In genomic region chr11:35040221-35040942, GRCh38 we compare ENCODE assay signal across 1 cellular context.
TF ChIP-seq lines count a peak whose summit lies in the region.

No MANE protein-coding gene starts in this region.

TF ChIP-seq in K562, 482 proteins besides CTCF, POLR2A, EP300 and RAD21 (continued from another document and continues in another):
- TF ChIP-seq PATZ1 (CRISPR knock-in tag; IDR thresholded peaks at IDR 0.05; ENCODE audit: borderline replicate concordance) (no peak), RCOR1 (IDR thresholded peaks at IDR 0.05; ENCODE audit: borderline replicate concordance in 1 of 2, low read depth in 2 of 2, low read length in 2 of 2) (peak in 1 of 2 experiments; percentile 30; a peak in 1 of 4 replicates), ZNF699 (CRISPR knock-in tag; IDR thresholded peaks at IDR 0.05; ENCODE audit: insufficient replicate concordance) (no peak), KLF16 (IDR thresholded peaks at IDR 0.05) (no peak), HNRNPLL (IDR thresholded peaks at IDR 0.05; ENCODE audit: low read depth, low read length, poor library complexity, severe bottlenecking) (no peak), ZNF589 (CRISPR knock-in tag; IDR thresholded peaks at IDR 0.05; ENCODE audit: low read depth) (peak; percentile 70), WHSC1 (IDR thresholded peaks at IDR 0.05; ENCODE audit: low read length) (no peak), ZNF217 (CRISPR knock-in tag; IDR thresholded peaks at IDR 0.05) (no peak), SETDB1 (IDR thresholded peaks at IDR 0.05; ENCODE audit: low read length) (no peak), NEUROD1 (IDR thresholded peaks at IDR 0.05; ENCODE audit: borderline replicate concordance, low read depth, low read length, partially characterized antibody) (peak; percentile 48), GATA2 (CRISPR knock-in tag; IDR thresholded peaks at IDR 0.05) (0 out of 2 replicates have a peak, but pooled peaks have one; percentile 14), KHSRP (IDR thresholded peaks at IDR 0.05) (no peak), NCOA2 (IDR thresholded peaks at IDR 0.05; ENCODE audit: partially characterized antibody in 2 of 2) (no peak), DIDO1 (tag; IDR thresholded peaks at IDR 0.05; ENCODE audit: low read depth) (0 out of 2 replicates have a peak, but pooled peaks have one; percentile 53), SRSF1 (IDR thresholded peaks at IDR 0.05; ENCODE audit: low read depth, low read length) (no peak), NKRF (IDR thresholded peaks at IDR 0.05; ENCODE audit: borderline replicate concordance) (no peak), HNRNPH1 (optimal IDR thresholded peaks at IDR 0.05; ENCODE audit: low read depth, low read length) (no peak), ZNF695 (CRISPR knock-in tag; IDR thresholded peaks at IDR 0.05) (no peak), ATF4 (CRISPR knock-in tag; IDR thresholded peaks at IDR 0.05) (no peak), ZBTB33 (CRISPR knock-in tag; IDR thresholded peaks at IDR 0.05) (no peak), TAL1 (IDR thresholded peaks at IDR 0.05) (no peak), SMARCC2 (IDR thresholded peaks at IDR 0.05; ENCODE audit: low read depth) (0 out of 2 replicates have a peak, but pooled peaks have one; percentile 55), STAT6 (CRISPR knock-in tag; IDR thresholded peaks at IDR 0.05) (no peak), SP1 (CRISPR knock-in tag; IDR thresholded peaks at IDR 0.05) (no peak), RBBP5 (IDR thresholded peaks at IDR 0.05; ENCODE audit: borderline replicate concordance, insufficient read depth, low read length, poor library complexity, severe bottlenecking) (no peak), ID3 (CRISPR knock-in tag; IDR thresholded peaks at IDR 0.05) (no peak), ID3 (tag; IDR thresholded peaks at IDR 0.05) (no peak), CHCHD3 (CRISPR knock-in tag; IDR thresholded peaks at IDR 0.05) (no peak), KAT7 (CRISPR knock-in tag; IDR thresholded peaks at IDR 0.05; ENCODE audit: borderline replicate concordance) (no peak), GABPA (tag; conservative IDR thresholded peaks at IDR 0.05; ENCODE audit: low read depth) (0 out of 2 replicates have a peak, but pooled peaks have one; percentile 26), SMAD2 (IDR thresholded peaks at IDR 0.05; ENCODE audit: low read depth, low read length) (no peak), MCM5 (IDR thresholded peaks at IDR 0.05; ENCODE audit: low read depth) (no peak), SMARCA4 (IDR thresholded peaks at IDR 0.05) (peak; percentile 77), CREM (IDR thresholded peaks at IDR 0.05; ENCODE audit: low read depth) (peak; percentile 20; the same call in 1 of the 2 replicates), ZBTB40 (IDR thresholded peaks at IDR 0.05) (no peak), ZBTB40 (CRISPR knock-in tag; IDR thresholded peaks at IDR 0.05) (no peak), NFATC3 (IDR thresholded peaks at IDR 0.05) (no peak; the same call in 1 of the 2 replicates), HCFC1 (IDR thresholded peaks at IDR 0.05; ENCODE audit: low read depth, low read length) (no peak), ZNF143 (CRISPR knock-in tag; IDR thresholded peaks at IDR 0.05) (no peak), STAG1 (CRISPR knock-in tag; IDR thresholded peaks at IDR 0.05; ENCODE audit: borderline replicate concordance) (no peak), GATAD2A (IDR thresholded peaks at IDR 0.05) (no peak), TAF1 (IDR thresholded peaks at IDR 0.05; ENCODE audit: control insufficient read depth, extremely low read depth, insufficient read depth, low read length, severe bottlenecking) (no peak), MLLT1 (IDR thresholded peaks at IDR 0.05) (peak; percentile 18 to 51; a peak in 1 of 4 replicates), ZNF717 (CRISPR knock-in tag; IDR thresholded peaks at IDR 0.05) (no peak), ZNF707 (CRISPR knock-in tag; conservative IDR thresholded peaks at IDR 0.05) (no peak)
